In the genomic region with DNA sequence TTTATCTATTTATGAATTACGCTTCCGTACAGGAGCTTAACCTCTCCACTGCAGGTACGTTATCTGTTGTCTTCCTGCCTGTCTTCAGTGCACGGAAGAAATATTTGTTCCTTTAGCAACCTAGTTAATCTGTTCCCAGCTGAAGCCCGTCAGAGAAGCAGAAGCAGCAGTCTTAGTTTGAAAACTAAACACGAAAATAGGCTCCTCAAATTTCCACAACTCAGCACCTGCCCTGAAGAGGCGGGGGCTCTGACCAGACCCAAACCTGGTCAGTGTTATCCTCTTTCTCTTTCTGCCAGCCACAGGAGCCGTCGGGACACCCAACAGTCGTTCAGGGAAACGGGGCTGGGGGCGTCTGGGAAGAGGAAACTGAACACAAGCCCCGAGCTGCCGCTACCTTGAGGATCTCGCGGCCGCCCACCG, we compare ENCODE assay signal across 2 cellular contexts.
TF ChIP-seq lines count a peak whose summit lies in the region.

No MANE protein-coding gene starts in this region.

TF ChIP-seq in K562, 482 proteins besides CTCF, POLR2A, EP300 and RAD21 (continues in another document):
- TF ChIP-seq ZNF121 (CRISPR knock-in tag; conservative IDR thresholded peaks at IDR 0.05) (no peak), HDAC8 (tag; IDR thresholded peaks at IDR 0.05) (no peak), ZC3H4 (CRISPR knock-in tag; IDR thresholded peaks at IDR 0.05; ENCODE audit: borderline replicate concordance) (peak; percentile 87; the same call in 1 of the 2 replicates), DPF2 (IDR thresholded peaks at IDR 0.05) (0 out of 2 replicates have a peak, but pooled peaks have one; percentile 44), BRD4 (IDR thresholded peaks at IDR 0.05) (peak; percentile 76), ZNF408 (CRISPR knock-in tag; IDR thresholded peaks at IDR 0.05; ENCODE audit: low read depth) (no peak), SMARCA4 (IDR thresholded peaks at IDR 0.05) (0 out of 2 replicates have a peak, but pooled peaks have one; percentile 24)
- TF ChIP-seq, protein P1, sequence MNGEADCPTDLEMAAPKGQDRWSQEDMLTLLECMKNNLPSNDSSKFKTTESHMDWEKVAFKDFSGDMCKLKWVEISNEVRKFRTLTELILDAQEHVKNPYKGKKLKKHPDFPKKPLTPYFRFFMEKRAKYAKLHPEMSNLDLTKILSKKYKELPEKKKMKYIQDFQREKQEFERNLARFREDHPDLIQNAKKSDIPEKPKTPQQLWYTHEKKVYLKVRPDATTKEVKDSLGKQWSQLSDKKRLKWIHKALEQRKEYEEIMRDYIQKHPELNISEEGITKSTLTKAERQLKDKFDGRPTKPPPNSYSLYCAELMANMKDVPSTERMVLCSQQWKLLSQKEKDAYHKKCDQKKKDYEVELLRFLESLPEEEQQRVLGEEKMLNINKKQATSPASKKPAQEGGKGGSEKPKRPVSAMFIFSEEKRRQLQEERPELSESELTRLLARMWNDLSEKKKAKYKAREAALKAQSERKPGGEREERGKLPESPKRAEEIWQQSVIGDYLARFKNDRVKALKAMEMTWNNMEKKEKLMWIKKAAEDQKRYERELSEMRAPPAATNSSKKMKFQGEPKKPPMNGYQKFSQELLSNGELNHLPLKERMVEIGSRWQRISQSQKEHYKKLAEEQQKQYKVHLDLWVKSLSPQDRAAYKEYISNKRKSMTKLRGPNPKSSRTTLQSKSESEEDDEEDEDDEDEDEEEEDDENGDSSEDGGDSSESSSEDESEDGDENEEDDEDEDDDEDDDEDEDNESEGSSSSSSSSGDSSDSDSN (IDR thresholded peaks at IDR 0.05; ENCODE audit: borderline replicate concordance in 1 of 2, low read depth in 2 of 2, low read length in 2 of 2), result peak in 1 of 2 experiments; percentile 80; a peak in 1 of 4 replicates
- TF ChIP-seq, protein P2, sequence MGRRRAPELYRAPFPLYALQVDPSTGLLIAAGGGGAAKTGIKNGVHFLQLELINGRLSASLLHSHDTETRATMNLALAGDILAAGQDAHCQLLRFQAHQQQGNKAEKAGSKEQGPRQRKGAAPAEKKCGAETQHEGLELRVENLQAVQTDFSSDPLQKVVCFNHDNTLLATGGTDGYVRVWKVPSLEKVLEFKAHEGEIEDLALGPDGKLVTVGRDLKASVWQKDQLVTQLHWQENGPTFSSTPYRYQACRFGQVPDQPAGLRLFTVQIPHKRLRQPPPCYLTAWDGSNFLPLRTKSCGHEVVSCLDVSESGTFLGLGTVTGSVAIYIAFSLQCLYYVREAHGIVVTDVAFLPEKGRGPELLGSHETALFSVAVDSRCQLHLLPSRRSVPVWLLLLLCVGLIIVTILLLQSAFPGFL (CRISPR knock-in tag; IDR thresholded peaks at IDR 0.05), result peak; percentile 18; the same call in 1 of the 2 replicates
- TF ChIP-seq, protein P3, sequence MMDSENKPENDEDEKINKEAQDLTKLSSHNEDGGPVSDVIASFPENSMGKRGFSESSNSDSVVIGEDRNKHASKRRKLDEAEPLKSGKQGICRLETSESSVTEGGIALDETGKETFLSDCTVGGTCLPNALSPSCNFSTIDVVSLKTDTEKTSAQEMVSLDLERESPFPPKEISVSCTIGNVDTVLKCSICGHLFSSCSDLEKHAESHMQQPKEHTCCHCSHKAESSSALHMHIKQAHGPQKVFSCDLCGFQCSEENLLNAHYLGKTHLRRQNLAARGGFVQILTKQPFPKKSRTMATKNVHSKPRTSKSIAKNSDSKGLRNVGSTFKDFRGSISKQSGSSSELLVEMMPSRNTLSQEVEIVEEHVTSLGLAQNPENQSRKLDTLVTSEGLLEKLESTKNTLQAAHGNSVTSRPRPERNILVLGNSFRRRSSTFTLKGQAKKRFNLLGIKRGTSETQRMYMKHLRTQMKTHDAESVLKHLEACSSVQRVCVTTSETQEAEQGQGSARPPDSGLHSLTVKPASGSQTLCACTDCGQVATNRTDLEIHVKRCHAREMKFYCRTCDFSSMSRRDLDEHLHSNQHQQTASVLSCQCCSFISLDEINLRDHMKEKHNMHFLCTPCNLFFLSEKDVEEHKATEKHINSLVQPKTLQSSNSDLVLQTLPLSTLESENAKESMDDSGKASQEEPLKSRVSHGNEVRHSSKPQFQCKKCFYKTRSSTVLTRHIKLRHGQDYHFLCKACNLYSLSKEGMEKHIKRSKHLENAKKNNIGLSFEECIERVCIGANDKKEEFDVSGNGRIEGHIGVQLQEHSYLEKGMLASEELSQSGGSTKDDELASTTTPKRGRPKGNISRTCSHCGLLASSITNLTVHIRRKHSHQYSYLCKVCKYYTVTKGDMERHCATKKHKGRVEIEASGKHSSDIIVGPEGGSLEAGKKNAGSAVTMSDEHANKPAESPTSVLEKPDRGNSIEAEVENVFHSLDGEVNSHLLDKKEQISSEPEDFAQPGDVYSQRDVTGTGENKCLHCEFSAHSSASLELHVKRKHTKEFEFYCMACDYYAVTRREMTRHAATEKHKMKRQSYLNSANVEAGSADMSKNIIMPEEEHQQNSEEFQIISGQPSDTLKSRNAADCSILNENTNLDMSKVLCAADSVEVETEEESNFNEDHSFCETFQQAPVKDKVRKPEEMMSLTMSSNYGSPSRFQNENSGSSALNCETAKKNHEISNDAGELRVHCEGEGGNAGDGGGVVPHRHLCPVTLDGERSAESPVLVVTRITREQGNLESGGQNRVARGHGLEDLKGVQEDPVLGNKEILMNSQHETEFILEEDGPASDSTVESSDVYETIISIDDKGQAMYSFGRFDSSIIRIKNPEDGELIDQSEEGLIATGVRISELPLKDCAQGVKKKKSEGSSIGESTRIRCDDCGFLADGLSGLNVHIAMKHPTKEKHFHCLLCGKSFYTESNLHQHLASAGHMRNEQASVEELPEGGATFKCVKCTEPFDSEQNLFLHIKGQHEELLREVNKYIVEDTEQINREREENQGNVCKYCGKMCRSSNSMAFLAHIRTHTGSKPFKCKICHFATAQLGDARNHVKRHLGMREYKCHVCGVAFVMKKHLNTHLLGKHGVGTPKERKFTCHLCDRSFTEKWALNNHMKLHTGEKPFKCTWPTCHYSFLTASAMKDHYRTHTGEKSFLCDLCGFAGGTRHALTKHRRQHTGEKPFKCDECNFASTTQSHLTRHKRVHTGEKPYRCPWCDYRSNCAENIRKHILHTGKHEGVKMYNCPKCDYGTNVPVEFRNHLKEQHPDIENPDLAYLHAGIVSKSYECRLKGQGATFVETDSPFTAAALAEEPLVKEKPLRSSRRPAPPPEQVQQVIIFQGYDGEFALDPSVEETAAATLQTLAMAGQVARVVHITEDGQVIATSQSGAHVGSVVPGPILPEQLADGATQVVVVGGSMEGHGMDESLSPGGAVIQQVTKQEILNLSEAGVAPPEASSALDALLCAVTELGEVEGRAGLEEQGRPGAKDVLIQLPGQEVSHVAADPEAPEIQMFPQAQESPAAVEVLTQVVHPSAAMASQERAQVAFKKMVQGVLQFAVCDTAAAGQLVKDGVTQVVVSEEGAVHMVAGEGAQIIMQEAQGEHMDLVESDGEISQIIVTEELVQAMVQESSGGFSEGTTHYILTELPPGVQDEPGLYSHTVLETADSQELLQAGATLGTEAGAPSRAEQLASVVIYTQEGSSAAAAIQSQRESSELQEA (IDR thresholded peaks at IDR 0.05; ENCODE audit: low read depth), result no peak
- TF ChIP-seq, protein P4, sequence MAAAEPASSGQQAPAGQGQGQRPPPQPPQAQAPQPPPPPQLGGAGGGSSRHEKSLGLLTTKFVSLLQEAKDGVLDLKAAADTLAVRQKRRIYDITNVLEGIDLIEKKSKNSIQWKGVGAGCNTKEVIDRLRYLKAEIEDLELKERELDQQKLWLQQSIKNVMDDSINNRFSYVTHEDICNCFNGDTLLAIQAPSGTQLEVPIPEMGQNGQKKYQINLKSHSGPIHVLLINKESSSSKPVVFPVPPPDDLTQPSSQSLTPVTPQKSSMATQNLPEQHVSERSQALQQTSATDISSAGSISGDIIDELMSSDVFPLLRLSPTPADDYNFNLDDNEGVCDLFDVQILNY (CRISPR knock-in tag; IDR thresholded peaks at IDR 0.05), result 0 out of 2 replicates have a peak, but pooled peaks have one; percentile 54

TF ChIP-seq in GM12891, 5 proteins besides CTCF, POLR2A, EP300 and RAD21:
- TF ChIP-seq SPI1 (IDR thresholded peaks at IDR 0.05; ENCODE audit: low read depth, low read length) (no peak), POLR2AphosphoS5 (IDR thresholded peaks at IDR 0.05; ENCODE audit: low read depth, low read length) (no peak), TAF1 (IDR thresholded peaks at IDR 0.05; ENCODE audit: low read depth, low read length) (no peak), PAX5 (IDR thresholded peaks at IDR 0.05; ENCODE audit: insufficient read depth, low read length, severe bottlenecking) (no peak), POU2F2 (IDR thresholded peaks at IDR 0.05; ENCODE audit: low read depth, low read length) (no peak)
TF ChIP-seq in GM12891: peak in this region for 0.
